10 cellular contexts compared by ENCODE assay signal in the genomic region with DNA sequence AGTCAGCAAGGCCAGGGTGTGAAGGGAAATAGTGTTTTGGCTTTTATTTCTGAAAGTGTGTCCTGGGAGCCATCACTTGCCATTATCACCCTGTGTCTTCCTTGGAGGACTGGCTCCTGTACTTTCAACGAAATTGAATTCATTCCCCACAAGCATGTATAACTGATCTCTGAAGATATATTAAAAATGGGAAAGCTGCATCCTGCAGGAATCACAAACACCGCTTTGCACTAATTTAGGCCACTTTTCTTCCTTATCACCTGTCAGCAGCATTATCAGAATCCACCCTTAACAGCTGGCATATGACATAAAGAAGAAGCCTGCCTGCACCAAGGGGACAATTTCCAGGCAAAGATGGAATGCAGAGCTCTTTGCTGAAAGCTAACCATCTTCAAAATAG. TPM values are rescaled to one million over a fixed set of nuclear protein-coding genes. Genes with fewer than 3 reads are reported as not detected.
"Had no signal": no experiment of that assay in that cellular context is flagged by ENCODE, and none has a peak within 500 bp of the region (broad histone marks: within the 10 kb centered on the region; RNA-seq: fewer than 3 reads in every experiment).

No MANE protein-coding gene starts in this region.

- H3K27ac ChIP-seq: HL-60, KMS-11 had no signal

- H3K4me3 ChIP-seq: GM23338 had no signal

- FAIRE-seq: HepG2 had no signal

- H2AFZ ChIP-seq: GM23338 had no signal

- DNase-seq: H7, HCEC 1CT, KBM-7 had no signal

- H3K4me2 ChIP-seq: KMS-11 had no signal

- H3K9me3 Mint-ChIP-seq: GM23338 had no signal

- H3K36me3 Mint-ChIP-seq: IgD-negative memory B cell had no signal

- H3K9ac ChIP-seq: KMS-11 had no signal

- H3K4me3 Mint-ChIP-seq: GM23338, IgD-negative memory B cell had no signal

- ATAC-seq: GM23338, HepG2 had no signal

- H3K27ac Mint-ChIP-seq: GM23338, IgD-negative memory B cell had no signal

RNA-seq across cellular contexts. Expression of a gene that starts 56.2 kb away (rescaled TPM):
- total RNA-seq: H4, HepG2, HT1080 had no signal
- polyA plus RNA-seq: HepG2 had no signal
